16 cellular contexts compared by ENCODE assay signal in the genomic region with DNA sequence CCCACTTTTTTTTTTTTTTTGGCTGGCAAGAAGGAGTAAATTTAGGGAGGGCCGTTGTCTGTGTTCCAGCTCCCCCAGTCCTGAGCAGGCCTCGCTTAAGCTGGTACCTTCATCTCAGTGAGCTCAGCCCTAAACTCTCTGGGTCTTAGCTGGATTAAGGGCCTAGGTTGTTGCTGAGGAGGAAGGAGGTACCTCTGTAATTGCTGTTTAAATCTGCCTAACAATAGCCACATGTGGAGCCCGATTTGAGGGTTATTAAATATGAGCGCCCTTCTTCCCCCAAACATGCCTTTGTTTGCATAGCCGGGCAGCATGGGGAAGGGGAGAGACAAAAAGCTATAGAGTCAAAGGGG.
DNase-seq lines count a peak whose midpoint lies in the region; TF ChIP-seq lines count a peak whose summit lies in the region.
"Had no signal": no experiment of that assay in that cellular context is flagged by ENCODE, and none has a peak within 500 bp of the region (broad histone marks: within the 10 kb centered on the region; RNA-seq: fewer than 3 reads in every experiment).

No MANE protein-coding gene starts in this region.

- H3K27ac ChIP-seq in esophagus muscularis mucosa (replicated peaks in 1 of 4) (no peak overlapping the region), ovary (no peak overlapping the region)
- H3K27ac ChIP-seq: HL-60 had no signal

- TF ChIP-seq CTCF in esophagus muscularis mucosa (IDR thresholded peaks at IDR 0.05) (no peak), ovary (IDR thresholded peaks at IDR 0.05) (no peak)

- WGBS in esophagus muscularis mucosa, result 83% methylated on average over 5 of the region's 5 CpGs
- 73 to 80% (median 78%) methylated on average over 5 of the region's 5 CpGs for WGBS in ovary, 3 donors

- no peak for TF ChIP-seq EP300 in esophagus muscularis mucosa (IDR thresholded peaks at IDR 0.05)
- no peak for TF ChIP-seq EP300 in ovary (IDR thresholded peaks at IDR 0.05)

- H3K4me3 ChIP-seq in esophagus muscularis mucosa (no peak overlapping the region), ovary (no peak overlapping the region)

- TF ChIP-seq POLR2A in esophagus muscularis mucosa (IDR thresholded peaks at IDR 0.05; ENCODE audit: low read depth) (no peak), ovary (IDR thresholded peaks at IDR 0.05) (no peak)

- DNase-seq in NCI-H82 (lab: John Stamatoyannopoulos, UW) (peak; percentile 75), NCI-H82 treated with DMSO at 0.1 percent for 48 hours (lab: John Stamatoyannopoulos, UW; ENCODE audit: unreplicated experiment) (no peak), NCI-H146 (lab: John Stamatoyannopoulos, UW) (peak; percentile 54), esophagus muscularis mucosa (ENCODE audit: extremely low spot score) (peak; percentile 66), ureter (ENCODE audit: low spot score) (peak; percentile 8), retina (no peak), ovary (no peak), NCI-H2227 (lab: John Stamatoyannopoulos, UW; ENCODE audit: unreplicated experiment) (no peak)
- DNase-seq: DMS53; NCI-H1436; NCI-H2081; NCI-H524; NK-92 treated with Interleukin-12 subunit alpha and Interleukin-12 subunit beta, amount 100 ng/mL, for 24 hours; SHP77 had no signal

- no peaks in the 10 kb centered on the region for H3K27me3 ChIP-seq in esophagus muscularis mucosa
- no peaks in the 10 kb centered on the region for H3K27me3 ChIP-seq in ovary

- intact Hi-C loops in esophagus muscularis mucosa (cut with DNase I) (no loop called here), ovary (cut with DNase I) (no loop called here)

- H3K9me3 ChIP-seq in esophagus muscularis mucosa (no peaks in the 10 kb centered on the region), ovary (no peaks in the 10 kb centered on the region)
- H3K9me3 ChIP-seq: Caco-2 had no signal

- H3K36me3 ChIP-seq in esophagus muscularis mucosa (no peaks in the 10 kb centered on the region), ovary (no peaks in the 10 kb centered on the region)

- H3K4me1 ChIP-seq in esophagus muscularis mucosa (peaks cover 5 to 41% (median 33%) of the 10 kb centered on the region in 4 donors), ovary (ENCODE audit: insufficient read depth) (peaks cover 3% of the 10 kb centered on the region)
- H3K4me1 ChIP-seq: Caco-2 had no signal

Comparison
In these comparisons a context has a peak if more than half of its experiments do, and no peak if none do; other contexts are left out.
1. DNase-seq: peak in NCI-H82 (single experiment), NCI-H146 (single experiment), esophagus muscularis mucosa (single experiment) and ureter (single experiment); none in NCI-H82 treated with DMSO at 0.1 percent for 48 hours (single experiment), retina (single experiment), ovary (0 of 5) and NCI-H2227 (single experiment).